Comparison of ENCODE assay signal across 10 cellular contexts in genomic region chr1:227314014-227314848, GRCh38. TPM values are rescaled to one million over a fixed set of nuclear protein-coding genes. Genes with fewer than 3 reads are reported as not detected.
A peak's percentile ranks its signal among the peaks of the same experiment; 100 is the strongest.
DNase-seq lines count a peak whose midpoint lies in the region; ATAC-seq, FAIRE-seq and TF ChIP-seq lines count a peak whose summit lies in the region.
"Had no signal": no experiment of that assay in that cellular context is flagged by ENCODE, and none has a peak within 500 bp of the region (broad histone marks: within the 10 kb centered on the region; RNA-seq: fewer than 3 reads in every experiment).

No MANE protein-coding gene starts in this region.

- TF ChIP-seq CTCF in left ventricle myocardium inferior (IDR thresholded peaks at IDR 0.05; ENCODE audit: borderline replicate concordance) (no peak), upper lobe of right lung (IDR thresholded peaks at IDR 0.05) (no peak), GM13977 (IDR thresholded peaks at IDR 0.05; ENCODE audit: extremely low read depth, insufficient read depth, missing control alignments) (no peak)

- H3K4me3 ChIP-seq in left ventricle myocardium inferior (peak overlapping the region; percentile 77), upper lobe of right lung (peak overlapping the region; percentile 80)
- no peak overlapping the region for H3K4me3 ChIP-seq in CD4-positive, alpha-beta memory T cell (ENCODE audit: low read length in 2 of 2)

- intact Hi-C loops in left ventricle myocardium inferior (cut with micrococcal nuclease) = loop anchor here (10.0 kb wide), 2 partner anchors 69 to 121 kb away; no protein-coding TSS in a partner anchor
- intact Hi-C loops in left ventricle myocardium superior (cut with micrococcal nuclease) = no loop called here
- intact Hi-C loops in upper lobe of right lung (cut with DNase I) = loop anchor here (10.0 kb wide), 1 partner anchor 89 kb away; no protein-coding TSS in a partner anchor
- intact Hi-C loops in CD4-positive, alpha-beta memory T cell (cut with micrococcal nuclease) = no loop called here

- no peaks in the 10 kb centered on the region for H3K36me3 Mint-ChIP-seq in CD4-positive, alpha-beta memory T cell

- H3K36me3 ChIP-seq in left ventricle myocardium inferior = no peaks in the 10 kb centered on the region
- H3K36me3 ChIP-seq in upper lobe of right lung = no peaks in the 10 kb centered on the region
- no peaks in the 10 kb centered on the region for H3K36me3 ChIP-seq in CD4-positive, alpha-beta memory T cell (ENCODE audit: insufficient read depth, low read length)
- H3K36me3 ChIP-seq: neutrophil had no signal

- H3K27me3 Mint-ChIP-seq in CD4-positive, alpha-beta memory T cell = peaks cover 32 to 37% of the 10 kb centered on the region in 2 donors

- no peaks in the 10 kb centered on the region for H3K9me3 ChIP-seq in left ventricle myocardium inferior (replicated peaks)
- H3K9me3 ChIP-seq in upper lobe of right lung = no peaks in the 10 kb centered on the region
- H3K9me3 ChIP-seq in CD4-positive, alpha-beta memory T cell (ENCODE audit: control insufficient read depth in 1 of 2, low read length in 2 of 2) = no peaks in the 10 kb centered on the region
- H3K9me3 ChIP-seq: neutrophil had no signal

- ATAC-seq in left ventricle myocardium superior = no peak
- no peak for ATAC-seq in upper lobe of right lung
- ATAC-seq: T-helper 17 cell had no signal

- peaks cover 3 to 8% (median 4%) of the 10 kb centered on the region in 4 donors for H3K4me1 Mint-ChIP-seq in CD4-positive, alpha-beta memory T cell

- H3K27ac ChIP-seq in left ventricle myocardium inferior (replicated peaks) (peak overlapping the region; percentile 98), upper lobe of right lung (no peak overlapping the region)
- no peak overlapping the region for H3K27ac ChIP-seq in CD4-positive, alpha-beta memory T cell (ENCODE audit: low read depth, low read length)
- H3K27ac ChIP-seq: neutrophil had no signal

- POLR2A ChIA-PET in CD4-positive, alpha-beta memory T cell (lab: Charles Lee; ENCODE audit: partially characterized antibody) = no interaction called here

- in situ Hi-C loops in GM13977 (cut with MboI; ENCODE audit: low pct_unique_long_range_greater_than_20kb, low sequenced_read_pairs, unreplicated experiment) = no loop called here

- FAIRE-seq in colon (lab: Jason Lieb, UNC) = peak; percentile 41

- peaks cover 64% of the 10 kb centered on the region for H3K4me1 ChIP-seq in left ventricle myocardium inferior
- H3K4me1 ChIP-seq in upper lobe of right lung = no peaks in the 10 kb centered on the region
- H3K4me1 ChIP-seq in CD4-positive, alpha-beta memory T cell (ENCODE audit: insufficient read depth, low read length) = peaks cover 7% of the 10 kb centered on the region

- H3K9me3 Mint-ChIP-seq in CD4-positive, alpha-beta memory T cell = peaks cover 0 to 13% (median 4%) of the 10 kb centered on the region in 8 donors

- DNase-seq in left ventricle myocardium inferior (no peak), left ventricle myocardium superior (no peak), medulla oblongata (ENCODE audit: extremely low spot score) (peak; percentile 27), upper lobe of right lung (no peak), mesenteric fat pad (ENCODE audit: low spot score) (no peak), GM13977 (ENCODE audit: low spot score) (no peak)
- no peak for DNase-seq in CD4-positive, alpha-beta memory T cell
- DNase-seq: T-helper 17 cell had no signal

- H3K4me3 Mint-ChIP-seq in CD4-positive, alpha-beta memory T cell = no peak overlapping the region
- H3K4me3 Mint-ChIP-seq: T-helper 17 cell had no signal

- CTCF ChIA-PET in CD4-positive, alpha-beta memory T cell (lab: Charles Lee; ENCODE audit: partially characterized antibody) = no interaction called here

- H3K27me3 ChIP-seq in left ventricle myocardium inferior (ENCODE audit: low read depth) = no peaks in the 10 kb centered on the region
- no peaks in the 10 kb centered on the region for H3K27me3 ChIP-seq in upper lobe of right lung
- peaks cover 26% of the 10 kb centered on the region for H3K27me3 ChIP-seq in CD4-positive, alpha-beta memory T cell (ENCODE audit: insufficient read depth, low read length)

- H3K27ac Mint-ChIP-seq in CD4-positive, alpha-beta memory T cell = no peak overlapping the region
- H3K27ac Mint-ChIP-seq: T-helper 17 cell had no signal

RNA-seq across cellular contexts. Expression of gene CDC42BPA, which starts 4.1 kb away (rescaled TPM):
- total RNA-seq in left ventricle myocardium inferior (35.1 TPM), left ventricle myocardium superior (37.4 TPM), upper lobe of right lung (41.8 TPM), mesenteric fat pad (42.5 TPM)
- under 1 TPM; 0.49 to 0.72 TPM for total RNA-seq in CD4-positive, alpha-beta memory T cell
- polyA plus RNA-seq in CD4-positive, alpha-beta memory T cell = not detected

Comparison
In these comparisons a context has a peak if more than half of its experiments do, and no peak if none do; other contexts are left out.
1. intact Hi-C loops: an anchor here in left ventricle myocardium inferior (10.0 kb wide) and upper lobe of right lung (10.0 kb wide); none called in left ventricle myocardium superior and CD4-positive, alpha-beta memory T cell.
2. H3K4me3 ChIP-seq: peak in left ventricle myocardium inferior (single experiment) and upper lobe of right lung (single experiment); none in CD4-positive, alpha-beta memory T cell (0 of 2).
3. RNA of gene CDC42BPA, which starts 4.1 kb away (total RNA-seq): 42.5 TPM in mesenteric fat pad (single experiment), 41.8 TPM in upper lobe of right lung (single experiment), 37.4 TPM in left ventricle myocardium superior (single experiment) and 35.1 TPM in left ventricle myocardium inferior (single experiment); 0.49 to 0.72 TPM in CD4-positive, alpha-beta memory T cell; every median in the first group is over 10 times any median in the second.